1 cellular context compared by ENCODE assay signal in genomic region chr11:66592457-66593302, GRCh38.
A peak's percentile ranks its signal among the peaks of the same experiment; 100 is the strongest.
TF ChIP-seq lines count a peak whose summit lies in the region.

CCDC87 (minus strand) TSS chr11:66593063; CDS start chr11:66593015, 48 bp downstream.
CCS (plus strand) TSS chr11:66593185; CDS start chr11:66593262, 77 bp downstream.

TF ChIP-seq in K562, 482 proteins besides CTCF, POLR2A, EP300 and RAD21 (continued from another document and continues in another):
- no peak for TF ChIP-seq ZNF740 (CRISPR knock-in tag; IDR thresholded peaks at IDR 0.05)
- no peak for TF ChIP-seq ZNF740 (tag; IDR thresholded peaks at IDR 0.05)
- TF ChIP-seq ESRRB (CRISPR knock-in tag; IDR thresholded peaks at IDR 0.05; ENCODE audit: borderline replicate concordance), result no peak
- TF ChIP-seq POLR3A (IDR thresholded peaks at IDR 0.05; ENCODE audit: borderline replicate concordance, extremely low read depth, insufficient read depth, insufficient read length), result no peak
- TF ChIP-seq EZH2 (IDR thresholded peaks at IDR 0.05; ENCODE audit: borderline replicate concordance, low read depth, low read length), result no peak
- no peak for TF ChIP-seq ZFPM2 (CRISPR knock-in tag; IDR thresholded peaks at IDR 0.05)
- peak; percentile 19; the same call in 1 of the 2 replicates for TF ChIP-seq KLF1 (tag; IDR thresholded peaks at IDR 0.05)
- TF ChIP-seq YBX1 (IDR thresholded peaks at IDR 0.05), result no peak
- TF ChIP-seq HMGXB4 (CRISPR knock-in tag; IDR thresholded peaks at IDR 0.05), result 0 out of 2 replicates have a peak, but pooled peaks have one; percentile 77
- peak; percentile 98 for TF ChIP-seq KDM5B (IDR thresholded peaks at IDR 0.05; ENCODE audit: insufficient replicate concordance, low read depth, low read length)
- TF ChIP-seq ZNF24 (IDR thresholded peaks at IDR 0.05), result no peak; the same call in 1 of the 2 replicates
- no peak for TF ChIP-seq ZNF583 (CRISPR knock-in tag; IDR thresholded peaks at IDR 0.05)
- TF ChIP-seq HDAC2 (IDR thresholded peaks at IDR 0.05), result peak; percentile 83
- TF ChIP-seq ZNF280B (CRISPR knock-in tag; IDR thresholded peaks at IDR 0.05), result no peak
- peak in 1 of 2 experiments; percentile 82; a peak in 3 of 4 replicates for TF ChIP-seq MNT (conservative IDR thresholded peaks at IDR 0.05)
- TF ChIP-seq CREB3 (tag; conservative IDR thresholded peaks at IDR 0.05; ENCODE audit: low read depth), result no peak
- no peak for TF ChIP-seq NCOR1 (IDR thresholded peaks at IDR 0.05)
- no peak for TF ChIP-seq ZNF445 (CRISPR knock-in tag; IDR thresholded peaks at IDR 0.05; ENCODE audit: low read depth)
- TF ChIP-seq CBX5 (IDR thresholded peaks at IDR 0.05; ENCODE audit: borderline replicate concordance, low read depth), result no peak
- no peak for TF ChIP-seq NFYB (IDR thresholded peaks at IDR 0.05; ENCODE audit: extremely low read depth, insufficient read length)
- TF ChIP-seq NCOA1 (IDR thresholded peaks at IDR 0.05; ENCODE audit: low read depth), result no peak
- TF ChIP-seq CEBPB (tag; IDR thresholded peaks at IDR 0.05), result no peak
- TF ChIP-seq ZBTB49 (CRISPR knock-in tag; IDR thresholded peaks at IDR 0.05; ENCODE audit: borderline replicate concordance), result no peak
- TF ChIP-seq KLF10 (CRISPR knock-in tag; IDR thresholded peaks at IDR 0.05), result no peak
- no peak; the same call in 1 of the 2 replicates for TF ChIP-seq ETV1 (tag; conservative IDR thresholded peaks at IDR 0.05; ENCODE audit: low read depth)
- no peak for TF ChIP-seq ZNF766 (CRISPR knock-in tag; conservative IDR thresholded peaks at IDR 0.05)
- no peak for TF ChIP-seq BRCA1 (IDR thresholded peaks at IDR 0.05)
- no peak for TF ChIP-seq BRCA1 (CRISPR knock-in tag; IDR thresholded peaks at IDR 0.05)
- no peak for TF ChIP-seq E2F3 (CRISPR knock-in tag; IDR thresholded peaks at IDR 0.05)
- TF ChIP-seq USF1 (CRISPR knock-in tag; IDR thresholded peaks at IDR 0.05), result no peak; the same call in 1 of the 2 replicates
- TF ChIP-seq KHSRP (IDR thresholded peaks at IDR 0.05), result no peak
- TF ChIP-seq SMC3 (conservative IDR thresholded peaks at IDR 0.05; ENCODE audit: insufficient read depth, low read depth, low read length), result peak; percentile 36; the same call in 1 of the 2 replicates
- no peak for TF ChIP-seq HMG20A (CRISPR knock-in tag; conservative IDR thresholded peaks at IDR 0.05)
- TF ChIP-seq PURB (CRISPR knock-in tag; IDR thresholded peaks at IDR 0.05; ENCODE audit: low read depth), result no peak
- TF ChIP-seq CXXC5 (CRISPR knock-in tag; IDR thresholded peaks at IDR 0.05), result peak; percentile 80
- no peak; the same call in 1 of the 2 replicates for TF ChIP-seq ETS1 (conservative IDR thresholded peaks at IDR 0.05; ENCODE audit: control insufficient read depth, low read depth, low read length)
- TF ChIP-seq RB1 (IDR thresholded peaks at IDR 0.05; ENCODE audit: low read depth), result peak; percentile 81
- TF ChIP-seq SOX6 (IDR thresholded peaks at IDR 0.05), result no peak; the same call in 1 of the 2 replicates
- TF ChIP-seq ZNF134 (CRISPR knock-in tag; conservative IDR thresholded peaks at IDR 0.05), result no peak
- TF ChIP-seq TRIM24 (IDR thresholded peaks at IDR 0.05), result peak; percentile 37 to 76; a peak in 2 of 4 replicates
- TF ChIP-seq ZNF174 (CRISPR knock-in tag; IDR thresholded peaks at IDR 0.05), result no peak
- no peak for TF ChIP-seq TAF15 (IDR thresholded peaks at IDR 0.05; ENCODE audit: low read depth, low read length)
- peak; percentile 48; the same call in 1 of the 2 replicates for TF ChIP-seq THAP12 (CRISPR knock-in tag; IDR thresholded peaks at IDR 0.05)
- TF ChIP-seq MIER1 (IDR thresholded peaks at IDR 0.05; ENCODE audit: low read depth), result no peak
- TF ChIP-seq E2F1 (CRISPR knock-in tag; IDR thresholded peaks at IDR 0.05), result no peak
- no peak for TF ChIP-seq BRD4 (IDR thresholded peaks at IDR 0.05)
- TF ChIP-seq FOXK1 (CRISPR knock-in tag; IDR thresholded peaks at IDR 0.05; ENCODE audit: borderline replicate concordance), result no peak
- no peak for TF ChIP-seq ETS2 (tag; IDR thresholded peaks at IDR 0.05; ENCODE audit: borderline replicate concordance, poor library complexity, severe bottlenecking)
- TF ChIP-seq RNF219 (CRISPR knock-in tag; IDR thresholded peaks at IDR 0.05), result no peak
- TF ChIP-seq MECOM (CRISPR knock-in tag; IDR thresholded peaks at IDR 0.05), result no peak
- no peak for TF ChIP-seq U2AF1 (optimal IDR thresholded peaks at IDR 0.05; ENCODE audit: low read depth, low read length)
- TF ChIP-seq ZNF3 (CRISPR knock-in tag; IDR thresholded peaks at IDR 0.05), result no peak
- 0 out of 2 replicates have a peak, but pooled peaks have one; percentile 19 for TF ChIP-seq ZBED1 (IDR thresholded peaks at IDR 0.05)
- TF ChIP-seq ZNF263 (CRISPR knock-in tag; IDR thresholded peaks at IDR 0.05; ENCODE audit: borderline replicate concordance), result peak; percentile 96
- TF ChIP-seq WHSC1 (IDR thresholded peaks at IDR 0.05; ENCODE audit: low read length), result no peak
- TF ChIP-seq ZC3H8 (IDR thresholded peaks at IDR 0.05), result no peak
